ENCODE assay signal across 15 cellular contexts in genomic region chr10:7003821-7004220, GRCh38.
DNase-seq lines count a peak whose midpoint lies in the region; ATAC-seq and TF ChIP-seq lines count a peak whose summit lies in the region.
"Had no signal": no experiment of that assay in that cellular context is flagged by ENCODE, and none has a peak within 500 bp of the region (broad histone marks: within the 10 kb centered on the region; RNA-seq: fewer than 3 reads in every experiment).

No MANE protein-coding gene starts in this region.

- H3K4me1 ChIP-seq in MM.1S (ENCODE audit: low read length): peaks cover 15% of the 10 kb centered on the region; the same call in 1 of the 2 replicates
- H3K4me1 ChIP-seq: Caco-2 had no signal

- H3K27ac Mint-ChIP-seq in natural killer cell (no peak overlapping the region), immature natural killer cell (peak overlapping the region in 4 of 6 donors; percentile 1 to 81 (median 22))
- H3K27ac Mint-ChIP-seq in natural killer cell treated with Interleukin-12 subunit alpha and Interleukin-12 subunit beta and Interleukin-15 and Interleukin-18, amount 100 ng/mL, for 72 hours: no peak overlapping the region

- H3K9me3 Mint-ChIP-seq in natural killer cell: no peaks in the 10 kb centered on the region
- no peaks in the 10 kb centered on the region for H3K9me3 Mint-ChIP-seq in natural killer cell treated with Interleukin-12 subunit alpha and Interleukin-12 subunit beta and Interleukin-15 and Interleukin-18, amount 100 ng/mL, for 72 hours
- peaks cover 0 to 2% (median 0%) of the 10 kb centered on the region in 6 donors for H3K9me3 Mint-ChIP-seq in immature natural killer cell
- H3K9me3 Mint-ChIP-seq: CD8-positive, alpha-beta memory T cell had no signal

- no peak overlapping the region for H3K27ac ChIP-seq in MM.1S (ENCODE audit: low read length)
- H3K27ac ChIP-seq: 22Rv1 had no signal

- H4K20me1 ChIP-seq in MM.1S (ENCODE audit: insufficient read depth, low read length): no peaks in the 10 kb centered on the region

- H3K27me3 Mint-ChIP-seq in natural killer cell (ENCODE audit: low read depth in 2 of 2) (no peaks in the 10 kb centered on the region), immature natural killer cell (ENCODE audit: low read depth in 3 of 3) (peaks cover 0 to 5% (median 0%) of the 10 kb centered on the region in 3 donors)
- no peaks in the 10 kb centered on the region for H3K27me3 Mint-ChIP-seq in natural killer cell treated with Interleukin-12 subunit alpha and Interleukin-12 subunit beta and Interleukin-15 and Interleukin-18, amount 100 ng/mL, for 72 hours
- H3K27me3 Mint-ChIP-seq: CD8-positive, alpha-beta memory T cell had no signal

- H3K4me2 ChIP-seq in MM.1S (ENCODE audit: low read depth, low read length): no peak overlapping the region

- no peak overlapping the region for H3K9ac ChIP-seq in MM.1S (ENCODE audit: low read length)

- 0 out of 2 replicates have a peak, but pooled peaks cover 4% of the 10 kb centered on the region for H3K9me2 ChIP-seq in MM.1S (replicated peaks; ENCODE audit: insufficient read depth, low read length)

- H3K9me3 ChIP-seq in MM.1S (replicated peaks; ENCODE audit: insufficient read depth, low read length): no peaks in the 10 kb centered on the region

- 0 out of 2 replicates have a peak overlapping the region, but pooled peaks have one; percentile 16 for H2AFZ ChIP-seq in MM.1S (ENCODE audit: low read length)

- no peaks in the 10 kb centered on the region for H3K27me3 ChIP-seq in MM.1S (replicated peaks; ENCODE audit: insufficient read depth, low read length)

- H3K4me3 ChIP-seq in MM.1S (ENCODE audit: low read length): no peak overlapping the region

- H3K4me3 Mint-ChIP-seq in natural killer cell: peak overlapping the region; percentile 7
- H3K4me3 Mint-ChIP-seq in natural killer cell treated with Interleukin-12 subunit alpha and Interleukin-12 subunit beta and Interleukin-15 and Interleukin-18, amount 100 ng/mL, for 72 hours: no peak overlapping the region
- H3K4me3 Mint-ChIP-seq in immature natural killer cell: peak overlapping the region in 3 of 5 donors; percentile 1 to 19 (median 14)

- intact Hi-C loops in natural killer cell (cut with micrococcal nuclease): no loop called here

- ATAC-seq in natural killer cell (peak in 1 of 3 donors; percentile 14), GM18873 (IDR thresholded peaks at IDR 0.05; ENCODE audit: low FRiP score, unreplicated experiment) (no peak)
- no peak for ATAC-seq in natural killer cell treated with Interleukin-12 subunit alpha and Interleukin-12 subunit beta and Interleukin-15 and Interleukin-18, amount 100 ng/mL, for 72 hours

- H3F3A ChIP-seq in MM.1S (ENCODE audit: insufficient read depth, low read length): no peaks in the 10 kb centered on the region

- no peaks in the 10 kb centered on the region for H3K36me3 ChIP-seq in MM.1S (replicated peaks; ENCODE audit: insufficient read depth, low read length)

- no peaks in the 10 kb centered on the region for H3K79me2 ChIP-seq in MM.1S (ENCODE audit: low read length)

- H3K36me3 Mint-ChIP-seq in natural killer cell: no peaks in the 10 kb centered on the region
- no peaks in the 10 kb centered on the region for H3K36me3 Mint-ChIP-seq in natural killer cell treated with Interleukin-12 subunit alpha and Interleukin-12 subunit beta and Interleukin-15 and Interleukin-18, amount 100 ng/mL, for 72 hours
- H3K36me3 Mint-ChIP-seq in immature natural killer cell: no peaks in the 10 kb centered on the region

- DNase-seq in natural killer cell (no peak), MM.1S (no peak), immature natural killer cell (peak in 1 of 3 donors; percentile 20), amygdala (lab: John Stamatoyannopoulos, UW) (no peak), UCSD-AML1 (lab: John Stamatoyannopoulos, UW; ENCODE audit: unreplicated experiment) (no peak), GM20000 (ENCODE audit: low spot score) (no peak)
- DNase-seq in natural killer cell treated with Interleukin-12 subunit alpha and Interleukin-12 subunit beta and Interleukin-15 and Interleukin-18, amount 100 ng/mL, for 72 hours (ENCODE audit: low spot score): no peak
- DNase-seq: Caco-2; CD8-positive, alpha-beta memory T cell; DMS79; EL; H7; KBM-7 had no signal

- no peak for TF ChIP-seq CTCF in natural killer cell (IDR thresholded peaks at IDR 0.05)
- TF ChIP-seq CTCF in MM.1S (IDR thresholded peaks at IDR 0.05; ENCODE audit: low read length): no peak
- no peak for TF ChIP-seq CTCF in GM20000 (IDR thresholded peaks at IDR 0.05; ENCODE audit: extremely low read depth, missing control alignments)

- peaks cover 26 to 42% of the 10 kb centered on the region in 2 donors for H3K4me1 Mint-ChIP-seq in natural killer cell
- peaks cover 36 to 42% of the 10 kb centered on the region in 2 donors for H3K4me1 Mint-ChIP-seq in natural killer cell treated with Interleukin-12 subunit alpha and Interleukin-12 subunit beta and Interleukin-15 and Interleukin-18, amount 100 ng/mL, for 72 hours (ENCODE audit: low read depth in 2 of 2)
- peaks cover 28 to 41% of the 10 kb centered on the region in 2 donors for H3K4me1 Mint-ChIP-seq in immature natural killer cell

Comparison
In these comparisons a context has a peak if more than half of its experiments do, and no peak if none do; other contexts are left out.
1. H3K27ac Mint-ChIP-seq: peak in immature natural killer cell (4 of 6); none in natural killer cell (0 of 2) and natural killer cell treated with Interleukin-12 subunit alpha and Interleukin-12 subunit beta and Interleukin-15 and Interleukin-18, amount 100 ng/mL, for 72 hours (0 of 2).